In genomic region chr4:112094330-112094729, GRCh38 we compare ENCODE assay signal across 26 cellular contexts.
"Had no signal": no experiment of that assay in that cellular context is flagged by ENCODE, and none has a peak within 500 bp of the region (broad histone marks: within the 10 kb centered on the region; RNA-seq: fewer than 3 reads in every experiment).

No MANE protein-coding gene starts in this region.

- ATAC-seq: activated CD4-positive, alpha-beta T cell treated with anti-CD3 and anti-CD28 coated beads for 36 hours; activated CD8-positive, alpha-beta T cell treated with anti-CD3 and anti-CD28 coated beads, Interleukin-2, amount 10 ng/mL, durations not matched to agents 7 days and 5 days; activated naive CD4-positive, alpha-beta T cell treated with anti-CD3 and anti-CD28 coated beads, Interleukin-2, amount 50 U/mL, for 72 hours; PC-3 had no signal

- H3K4me1 ChIP-seq: adrenal gland, Peyer's patch had no signal

- H3K9me3 ChIP-seq: adrenal gland, Peyer's patch had no signal

- H3K27me3 ChIP-seq: adrenal gland, Peyer's patch had no signal

- DNase-seq: activated CD4-positive, alpha-beta T cell treated with anti-CD3 and anti-CD28 coated beads for 36 hours; activated CD4-positive, alpha-beta T cell treated with anti-CD3 and anti-CD28 coated beads, Interleukin-2, amount 10 ng/mL, durations not matched to agents 7 days and 5 days; activated CD4-positive, alpha-beta T cell treated with anti-CD3 and anti-CD28 coated beads, Interleukin-2, amount 50 U/mL, for 48 hours; activated CD8-positive, alpha-beta T cell treated with anti-CD3 and anti-CD28 coated beads, Interleukin-2, amount 10 ng/mL, durations not matched to agents 7 days and 5 days; activated gamma-delta T cell treated with Interleukin-2 at 50 U/mL for 16 hours; activated naive CD4-positive, alpha-beta T cell treated with anti-CD3 and anti-CD28 coated beads for 36 hours; activated T-cell treated with anti-CD3 and anti-CD28 coated beads, Interleukin-2, amount 50 U/mL, for 24 hours; adrenal gland; MM.1S; MV-4-11; NCI-H1092; NCI-H1436 treated with DMSO at 0.1 percent for 48 hours; NCI-H1694 treated with DMSO at 0.1 percent for 48 hours; NCI-H2029; NCI-H2107; NCI-H2171; NCI-H510A; NCI-H748 treated with DMSO at 0.1 percent for 48 hours; NK-92 treated with Interleukin-12 subunit alpha and Interleukin-12 subunit beta, amount 100 ng/mL, for 24 hours; PC-3; Peyer's patch; RPMI8226; T1000 had no signal

- H3K36me3 ChIP-seq: adrenal gland, Peyer's patch had no signal

- H3K4me3 ChIP-seq: adrenal gland, Peyer's patch, SK-N-MC had no signal

- H3K27ac ChIP-seq: adrenal gland, KMS-11, Peyer's patch, SK-N-MC had no signal
